Comparison of ENCODE assay signal across 1 cellular context in the genomic region with DNA sequence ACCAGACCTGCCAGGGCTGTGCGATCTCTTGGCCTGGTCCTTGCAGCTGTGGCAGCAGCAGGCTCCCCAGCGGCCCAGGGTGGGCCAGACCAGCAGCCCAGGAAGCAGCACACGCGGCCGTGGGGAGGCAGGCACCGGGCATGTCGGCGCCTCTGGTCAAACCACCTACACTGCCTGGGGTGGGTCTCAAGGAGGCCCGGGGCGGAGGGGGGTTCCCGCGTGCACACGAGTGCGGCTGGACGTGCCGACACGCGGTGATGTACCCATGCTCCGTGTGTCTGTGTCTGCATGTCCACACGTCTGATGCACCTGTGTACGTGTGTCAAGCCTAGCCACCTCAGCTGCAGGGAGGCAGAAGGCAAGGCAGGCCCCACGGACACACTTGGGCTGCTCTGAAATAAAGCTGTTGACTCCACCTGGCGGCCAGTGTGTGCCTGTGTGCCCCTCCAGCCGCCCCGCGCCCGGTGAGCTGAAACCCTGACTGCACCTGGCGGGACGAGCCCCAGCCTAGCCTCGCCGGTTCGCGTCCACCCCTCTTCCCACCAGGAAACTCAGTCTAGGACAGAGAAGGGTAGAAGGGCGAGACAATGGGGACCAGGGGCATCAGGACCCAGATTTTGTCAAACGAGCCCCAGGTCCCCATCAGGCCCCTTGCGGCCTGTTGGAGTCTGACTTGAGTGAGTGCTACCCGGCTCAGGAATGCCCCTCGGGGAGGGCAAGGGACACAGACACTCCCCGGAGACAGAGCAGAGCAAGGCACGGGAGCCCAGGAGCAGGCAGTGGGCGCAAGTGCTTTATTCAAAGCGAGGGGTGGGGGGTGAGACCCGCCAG.
TF ChIP-seq lines count a peak whose summit lies in the region.

No MANE protein-coding gene starts in this region.

TF ChIP-seq in HEK293, 187 proteins besides CTCF, POLR2A, EP300 and RAD21 (continues in another document):
- TF ChIP-seq, protein P1, sequence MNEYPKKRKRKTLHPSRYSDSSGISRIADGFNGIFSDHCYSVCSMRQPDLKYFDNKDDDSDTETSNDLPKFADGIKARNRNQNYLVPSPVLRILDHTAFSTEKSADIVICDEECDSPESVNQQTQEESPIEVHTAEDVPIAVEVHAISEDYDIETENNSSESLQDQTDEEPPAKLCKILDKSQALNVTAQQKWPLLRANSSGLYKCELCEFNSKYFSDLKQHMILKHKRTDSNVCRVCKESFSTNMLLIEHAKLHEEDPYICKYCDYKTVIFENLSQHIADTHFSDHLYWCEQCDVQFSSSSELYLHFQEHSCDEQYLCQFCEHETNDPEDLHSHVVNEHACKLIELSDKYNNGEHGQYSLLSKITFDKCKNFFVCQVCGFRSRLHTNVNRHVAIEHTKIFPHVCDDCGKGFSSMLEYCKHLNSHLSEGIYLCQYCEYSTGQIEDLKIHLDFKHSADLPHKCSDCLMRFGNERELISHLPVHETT (tag by site-specific recombination; IDR thresholded peaks at IDR 0.05), result peak; percentile 38; the same call in 1 of the 2 replicates
- TF ChIP-seq ZNF596 (tag by site-specific recombination; IDR thresholded peaks at IDR 0.05) (no peak), ZSCAN30 (tag by site-specific recombination; IDR thresholded peaks at IDR 0.05) (peak; percentile 59; the same call in 1 of the 2 replicates), ZNF133 (tag by site-specific recombination; IDR thresholded peaks at IDR 0.05) (no peak), ZEB2 (tag by site-specific recombination; IDR thresholded peaks at IDR 0.05) (peak; percentile 35; the same call in 1 of the 2 replicates), KLF8 (tag by site-specific recombination; IDR thresholded peaks at IDR 0.05) (peak; percentile 54; the same call in 1 of the 2 replicates), ZNF221 (tag by site-specific recombination; IDR thresholded peaks at IDR 0.05; ENCODE audit: borderline replicate concordance) (no peak), ZNF391 (tag by site-specific recombination; IDR thresholded peaks at IDR 0.05; ENCODE audit: borderline replicate concordance, low read depth) (peak; percentile 26; the same call in 1 of the 2 replicates), GLIS2 (tag by site-specific recombination; IDR thresholded peaks at IDR 0.05) (peak; percentile 62), ZNF2 (tag by site-specific recombination; IDR thresholded peaks at IDR 0.05) (peak; percentile 94), BCL11A (tag by site-specific recombination; IDR thresholded peaks at IDR 0.05; ENCODE audit: low read depth) (no peak), ZNF501 (tag by site-specific recombination; IDR thresholded peaks at IDR 0.05) (peak; percentile 84), ZXDB (tag by site-specific recombination; IDR thresholded peaks at IDR 0.05) (0 out of 2 replicates have a peak, but pooled peaks have one; percentile 23), HOXC10 (CRISPR knock-in tag; IDR thresholded peaks at IDR 0.05) (no peak), SCRT2 (tag by site-specific recombination; IDR thresholded peaks at IDR 0.05) (peak; percentile 26; the same call in 1 of the 2 replicates), OSR2 (tag by site-specific recombination; IDR thresholded peaks at IDR 0.05) (no peak), ZNF600 (tag by site-specific recombination; IDR thresholded peaks at IDR 0.05) (peak; percentile 53; the same call in 1 of the 2 replicates), ZBTB7A (tag by site-specific recombination; IDR thresholded peaks at IDR 0.05; ENCODE audit: low read depth) (peak; percentile 60; the same call in 1 of the 2 replicates), SP7 (tag by site-specific recombination; IDR thresholded peaks at IDR 0.05) (peak; percentile 41), GLIS1 (tag by site-specific recombination; IDR thresholded peaks at IDR 0.05) (peak; percentile 73), ZBTB8A (tag by site-specific recombination; IDR thresholded peaks at IDR 0.05) (peak; percentile 41; the same call in 1 of the 2 replicates), ZNF292 (tag by site-specific recombination; IDR thresholded peaks at IDR 0.05; ENCODE audit: borderline replicate concordance, low read depth) (no peak)
- TF ChIP-seq, protein P2, sequence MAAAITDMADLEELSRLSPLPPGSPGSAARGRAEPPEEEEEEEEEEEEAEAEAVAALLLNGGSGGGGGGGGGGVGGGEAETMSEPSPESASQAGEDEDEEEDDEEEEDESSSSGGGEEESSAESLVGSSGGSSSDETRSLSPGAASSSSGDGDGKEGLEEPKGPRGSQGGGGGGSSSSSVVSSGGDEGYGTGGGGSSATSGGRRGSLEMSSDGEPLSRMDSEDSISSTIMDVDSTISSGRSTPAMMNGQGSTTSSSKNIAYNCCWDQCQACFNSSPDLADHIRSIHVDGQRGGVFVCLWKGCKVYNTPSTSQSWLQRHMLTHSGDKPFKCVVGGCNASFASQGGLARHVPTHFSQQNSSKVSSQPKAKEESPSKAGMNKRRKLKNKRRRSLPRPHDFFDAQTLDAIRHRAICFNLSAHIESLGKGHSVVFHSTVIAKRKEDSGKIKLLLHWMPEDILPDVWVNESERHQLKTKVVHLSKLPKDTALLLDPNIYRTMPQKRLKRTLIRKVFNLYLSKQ (tag by site-specific recombination; IDR thresholded peaks at IDR 0.05; ENCODE audit: borderline replicate concordance), result no peak
- TF ChIP-seq, protein P3, sequence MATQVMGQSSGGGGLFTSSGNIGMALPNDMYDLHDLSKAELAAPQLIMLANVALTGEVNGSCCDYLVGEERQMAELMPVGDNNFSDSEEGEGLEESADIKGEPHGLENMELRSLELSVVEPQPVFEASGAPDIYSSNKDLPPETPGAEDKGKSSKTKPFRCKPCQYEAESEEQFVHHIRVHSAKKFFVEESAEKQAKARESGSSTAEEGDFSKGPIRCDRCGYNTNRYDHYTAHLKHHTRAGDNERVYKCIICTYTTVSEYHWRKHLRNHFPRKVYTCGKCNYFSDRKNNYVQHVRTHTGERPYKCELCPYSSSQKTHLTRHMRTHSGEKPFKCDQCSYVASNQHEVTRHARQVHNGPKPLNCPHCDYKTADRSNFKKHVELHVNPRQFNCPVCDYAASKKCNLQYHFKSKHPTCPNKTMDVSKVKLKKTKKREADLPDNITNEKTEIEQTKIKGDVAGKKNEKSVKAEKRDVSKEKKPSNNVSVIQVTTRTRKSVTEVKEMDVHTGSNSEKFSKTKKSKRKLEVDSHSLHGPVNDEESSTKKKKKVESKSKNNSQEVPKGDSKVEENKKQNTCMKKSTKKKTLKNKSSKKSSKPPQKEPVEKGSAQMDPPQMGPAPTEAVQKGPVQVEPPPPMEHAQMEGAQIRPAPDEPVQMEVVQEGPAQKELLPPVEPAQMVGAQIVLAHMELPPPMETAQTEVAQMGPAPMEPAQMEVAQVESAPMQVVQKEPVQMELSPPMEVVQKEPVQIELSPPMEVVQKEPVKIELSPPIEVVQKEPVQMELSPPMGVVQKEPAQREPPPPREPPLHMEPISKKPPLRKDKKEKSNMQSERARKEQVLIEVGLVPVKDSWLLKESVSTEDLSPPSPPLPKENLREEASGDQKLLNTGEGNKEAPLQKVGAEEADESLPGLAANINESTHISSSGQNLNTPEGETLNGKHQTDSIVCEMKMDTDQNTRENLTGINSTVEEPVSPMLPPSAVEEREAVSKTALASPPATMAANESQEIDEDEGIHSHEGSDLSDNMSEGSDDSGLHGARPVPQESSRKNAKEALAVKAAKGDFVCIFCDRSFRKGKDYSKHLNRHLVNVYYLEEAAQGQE (tag by site-specific recombination; IDR thresholded peaks at IDR 0.05), result 0 out of 2 replicates have a peak, but pooled peaks have one; percentile 12
- TF ChIP-seq, protein P4, sequence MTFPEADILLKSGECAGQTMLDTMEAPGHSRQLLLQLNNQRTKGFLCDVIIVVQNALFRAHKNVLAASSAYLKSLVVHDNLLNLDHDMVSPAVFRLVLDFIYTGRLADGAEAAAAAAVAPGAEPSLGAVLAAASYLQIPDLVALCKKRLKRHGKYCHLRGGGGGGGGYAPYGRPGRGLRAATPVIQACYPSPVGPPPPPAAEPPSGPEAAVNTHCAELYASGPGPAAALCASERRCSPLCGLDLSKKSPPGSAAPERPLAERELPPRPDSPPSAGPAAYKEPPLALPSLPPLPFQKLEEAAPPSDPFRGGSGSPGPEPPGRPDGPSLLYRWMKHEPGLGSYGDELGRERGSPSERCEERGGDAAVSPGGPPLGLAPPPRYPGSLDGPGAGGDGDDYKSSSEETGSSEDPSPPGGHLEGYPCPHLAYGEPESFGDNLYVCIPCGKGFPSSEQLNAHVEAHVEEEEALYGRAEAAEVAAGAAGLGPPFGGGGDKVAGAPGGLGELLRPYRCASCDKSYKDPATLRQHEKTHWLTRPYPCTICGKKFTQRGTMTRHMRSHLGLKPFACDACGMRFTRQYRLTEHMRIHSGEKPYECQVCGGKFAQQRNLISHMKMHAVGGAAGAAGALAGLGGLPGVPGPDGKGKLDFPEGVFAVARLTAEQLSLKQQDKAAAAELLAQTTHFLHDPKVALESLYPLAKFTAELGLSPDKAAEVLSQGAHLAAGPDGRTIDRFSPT (tag by site-specific recombination; IDR thresholded peaks at IDR 0.05), result peak; percentile 36; the same call in 1 of the 2 replicates
- TF ChIP-seq, protein P5, sequence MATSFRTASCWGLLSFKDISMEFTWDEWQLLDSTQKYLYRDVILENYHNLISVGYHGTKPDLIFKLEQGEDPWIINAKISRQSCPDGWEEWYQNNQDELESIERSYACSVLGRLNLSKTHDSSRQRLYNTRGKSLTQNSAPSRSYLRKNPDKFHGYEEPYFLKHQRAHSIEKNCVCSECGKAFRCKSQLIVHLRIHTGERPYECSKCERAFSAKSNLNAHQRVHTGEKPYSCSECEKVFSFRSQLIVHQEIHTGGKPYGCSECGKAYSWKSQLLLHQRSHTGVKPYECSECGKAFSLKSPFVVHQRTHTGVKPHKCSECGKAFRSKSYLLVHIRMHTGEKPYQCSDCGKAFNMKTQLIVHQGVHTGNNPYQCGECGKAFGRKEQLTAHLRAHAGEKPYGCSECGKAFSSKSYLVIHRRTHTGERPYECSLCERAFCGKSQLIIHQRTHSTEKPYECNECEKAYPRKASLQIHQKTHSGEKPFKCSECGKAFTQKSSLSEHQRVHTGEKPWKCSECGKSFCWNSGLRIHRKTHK (tag by site-specific recombination; IDR thresholded peaks at IDR 0.05), result no peak
- TF ChIP-seq, protein P6, sequence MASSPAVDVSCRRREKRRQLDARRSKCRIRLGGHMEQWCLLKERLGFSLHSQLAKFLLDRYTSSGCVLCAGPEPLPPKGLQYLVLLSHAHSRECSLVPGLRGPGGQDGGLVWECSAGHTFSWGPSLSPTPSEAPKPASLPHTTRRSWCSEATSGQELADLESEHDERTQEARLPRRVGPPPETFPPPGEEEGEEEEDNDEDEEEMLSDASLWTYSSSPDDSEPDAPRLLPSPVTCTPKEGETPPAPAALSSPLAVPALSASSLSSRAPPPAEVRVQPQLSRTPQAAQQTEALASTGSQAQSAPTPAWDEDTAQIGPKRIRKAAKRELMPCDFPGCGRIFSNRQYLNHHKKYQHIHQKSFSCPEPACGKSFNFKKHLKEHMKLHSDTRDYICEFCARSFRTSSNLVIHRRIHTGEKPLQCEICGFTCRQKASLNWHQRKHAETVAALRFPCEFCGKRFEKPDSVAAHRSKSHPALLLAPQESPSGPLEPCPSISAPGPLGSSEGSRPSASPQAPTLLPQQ (tag by site-specific recombination; IDR thresholded peaks at IDR 0.05), result 0 out of 2 replicates have a peak, but pooled peaks have one; percentile 31
- TF ChIP-seq, protein P7, sequence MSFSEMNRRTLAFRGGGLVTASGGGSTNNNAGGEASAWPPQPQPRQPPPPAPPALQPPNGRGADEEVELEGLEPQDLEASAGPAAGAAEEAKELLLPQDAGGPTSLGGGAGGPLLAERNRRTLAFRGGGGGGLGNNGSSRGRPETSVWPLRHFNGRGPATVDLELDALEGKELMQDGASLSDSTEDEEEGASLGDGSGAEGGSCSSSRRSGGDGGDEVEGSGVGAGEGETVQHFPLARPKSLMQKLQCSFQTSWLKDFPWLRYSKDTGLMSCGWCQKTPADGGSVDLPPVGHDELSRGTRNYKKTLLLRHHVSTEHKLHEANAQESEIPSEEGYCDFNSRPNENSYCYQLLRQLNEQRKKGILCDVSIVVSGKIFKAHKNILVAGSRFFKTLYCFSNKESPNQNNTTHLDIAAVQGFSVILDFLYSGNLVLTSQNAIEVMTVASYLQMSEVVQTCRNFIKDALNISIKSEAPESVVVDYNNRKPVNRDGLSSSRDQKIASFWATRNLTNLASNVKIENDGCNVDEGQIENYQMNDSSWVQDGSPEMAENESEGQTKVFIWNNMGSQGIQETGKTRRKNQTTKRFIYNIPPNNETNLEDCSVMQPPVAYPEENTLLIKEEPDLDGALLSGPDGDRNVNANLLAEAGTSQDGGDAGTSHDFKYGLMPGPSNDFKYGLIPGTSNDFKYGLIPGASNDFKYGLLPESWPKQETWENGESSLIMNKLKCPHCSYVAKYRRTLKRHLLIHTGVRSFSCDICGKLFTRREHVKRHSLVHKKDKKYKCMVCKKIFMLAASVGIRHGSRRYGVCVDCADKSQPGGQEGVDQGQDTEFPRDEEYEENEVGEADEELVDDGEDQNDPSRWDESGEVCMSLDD (tag by site-specific recombination; IDR thresholded peaks at IDR 0.05), result peak; percentile 16; the same call in 1 of the 2 replicates
- TF ChIP-seq, protein P8, sequence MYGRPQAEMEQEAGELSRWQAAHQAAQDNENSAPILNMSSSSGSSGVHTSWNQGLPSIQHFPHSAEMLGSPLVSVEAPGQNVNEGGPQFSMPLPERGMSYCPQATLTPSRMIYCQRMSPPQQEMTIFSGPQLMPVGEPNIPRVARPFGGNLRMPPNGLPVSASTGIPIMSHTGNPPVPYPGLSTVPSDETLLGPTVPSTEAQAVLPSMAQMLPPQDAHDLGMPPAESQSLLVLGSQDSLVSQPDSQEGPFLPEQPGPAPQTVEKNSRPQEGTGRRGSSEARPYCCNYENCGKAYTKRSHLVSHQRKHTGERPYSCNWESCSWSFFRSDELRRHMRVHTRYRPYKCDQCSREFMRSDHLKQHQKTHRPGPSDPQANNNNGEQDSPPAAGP (tag by site-specific recombination; IDR thresholded peaks at IDR 0.05), result peak; percentile 65; the same call in 1 of the 2 replicates
- TF ChIP-seq, protein P9, sequence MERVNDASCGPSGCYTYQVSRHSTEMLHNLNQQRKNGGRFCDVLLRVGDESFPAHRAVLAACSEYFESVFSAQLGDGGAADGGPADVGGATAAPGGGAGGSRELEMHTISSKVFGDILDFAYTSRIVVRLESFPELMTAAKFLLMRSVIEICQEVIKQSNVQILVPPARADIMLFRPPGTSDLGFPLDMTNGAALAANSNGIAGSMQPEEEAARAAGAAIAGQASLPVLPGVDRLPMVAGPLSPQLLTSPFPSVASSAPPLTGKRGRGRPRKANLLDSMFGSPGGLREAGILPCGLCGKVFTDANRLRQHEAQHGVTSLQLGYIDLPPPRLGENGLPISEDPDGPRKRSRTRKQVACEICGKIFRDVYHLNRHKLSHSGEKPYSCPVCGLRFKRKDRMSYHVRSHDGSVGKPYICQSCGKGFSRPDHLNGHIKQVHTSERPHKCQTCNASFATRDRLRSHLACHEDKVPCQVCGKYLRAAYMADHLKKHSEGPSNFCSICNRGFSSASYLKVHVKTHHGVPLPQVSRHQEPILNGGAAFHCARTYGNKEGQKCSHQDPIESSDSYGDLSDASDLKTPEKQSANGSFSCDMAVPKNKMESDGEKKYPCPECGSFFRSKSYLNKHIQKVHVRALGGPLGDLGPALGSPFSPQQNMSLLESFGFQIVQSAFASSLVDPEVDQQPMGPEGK (tag by site-specific recombination; IDR thresholded peaks at IDR 0.05), result peak; percentile 60
